In genomic region chr1:203676455-203676854, GRCh38 we compare ENCODE assay signal across 12 cellular contexts. TPM values are rescaled to one million over a fixed set of nuclear protein-coding genes. Genes with fewer than 3 reads are reported as not detected.
DNase-seq lines count a peak whose midpoint lies in the region; ATAC-seq and TF ChIP-seq lines count a peak whose summit lies in the region.
"Had no signal": no experiment of that assay in that cellular context is flagged by ENCODE, and none has a peak within 500 bp of the region (broad histone marks: within the 10 kb centered on the region; RNA-seq: fewer than 3 reads in every experiment).

No MANE protein-coding gene starts in this region.

- H3K4me1 ChIP-seq in thoracic aorta (ENCODE audit: control insufficient read depth in 1 of 2, low read depth in 2 of 2): peaks cover 41 to 60% of the 10 kb centered on the region in 2 donors

- H3K4me3 ChIP-seq in thoracic aorta: no peak overlapping the region
- H3K4me3 ChIP-seq: lung had no signal

- H3K9me3 ChIP-seq in thoracic aorta: no peaks in the 10 kb centered on the region

- no peak for DNase-seq in activated T-cell treated with anti-CD3 and anti-CD28 coated beads, Interleukin-2, amount 50 U/mL, for 24 hours
- DNase-seq in activated T-cell treated with anti-CD3 and anti-CD28 coated beads, Interleukin-2, amount 50 U/mL, for 48 hours: no peak
- no peak for DNase-seq in activated T-helper 1 cell treated with anti-CD3 and anti-CD28 coated beads, Interleukin-12 subunit alpha, Interleukin-12 subunit beta, Interleukin-2, Interleukin-4 antibody, amounts not matched to agents 30 ng/mL and 10 ng/mL and 1 ng/mL, durations not matched to agents 14 hours and 24 hours and 36 hours (ENCODE audit: low spot score)
- peak; percentile 61 for DNase-seq in iPS-NIHi7 (ENCODE audit: extremely low spot score)
- no peak for DNase-seq in thoracic aorta (ENCODE audit: low spot score)
- DNase-seq in nucleus accumbens (lab: John Stamatoyannopoulos, UW): no peak
- DNase-seq in osteocyte (ENCODE audit: extremely low spot score, unreplicated experiment): no peak
- no peak for DNase-seq in mucosa of gallbladder (ENCODE audit: low spot score)
- DNase-seq: foreskin fibroblast, NCI-H187 treated with DMSO at 0.1 percent for 48 hours had no signal

- H3K36me3 Mint-ChIP-seq in activated T-cell treated with anti-CD3 and anti-CD28 coated beads, Interleukin-2, amount 50 U/mL, for 24 hours (ENCODE audit: low read depth): peaks cover 14% of the 10 kb centered on the region
- peaks cover 9% of the 10 kb centered on the region for H3K36me3 Mint-ChIP-seq in activated T-helper 1 cell treated with anti-CD3 and anti-CD28 coated beads, Interleukin-12 subunit alpha, Interleukin-12 subunit beta, Interleukin-2, Interleukin-4 antibody, amounts not matched to agents 30 ng/mL and 10 ng/mL and 1 ng/mL, durations not matched to agents 14 hours and 24 hours and 36 hours (ENCODE audit: low read depth)
- peaks cover 2% of the 10 kb centered on the region for H3K36me3 Mint-ChIP-seq in osteocyte (ENCODE audit: unreplicated experiment)

- peak overlapping the region; percentile 93 for H3K27ac Mint-ChIP-seq in activated T-cell treated with anti-CD3 and anti-CD28 coated beads, Interleukin-2, amount 50 U/mL, for 24 hours
- peak overlapping the region; percentile 97 for H3K27ac Mint-ChIP-seq in activated T-helper 1 cell treated with anti-CD3 and anti-CD28 coated beads, Interleukin-12 subunit alpha, Interleukin-12 subunit beta, Interleukin-2, Interleukin-4 antibody, amounts not matched to agents 30 ng/mL and 10 ng/mL and 1 ng/mL, durations not matched to agents 14 hours and 24 hours and 36 hours
- H3K27ac Mint-ChIP-seq in osteocyte (ENCODE audit: unreplicated experiment): no peak overlapping the region

- intact Hi-C loops in activated T-helper 1 cell treated with anti-CD3 and anti-CD28 coated beads, Interleukin-12 subunit alpha, Interleukin-12 subunit beta, Interleukin-2, Interleukin-4 antibody, amounts not matched to agents 30 ng/mL and 10 ng/mL and 1 ng/mL, durations not matched to agents 14 hours and 24 hours and 36 hours (cut with micrococcal nuclease): no loop called here

- no peaks in the 10 kb centered on the region for H3K9me3 Mint-ChIP-seq in activated T-cell treated with anti-CD3 and anti-CD28 coated beads, Interleukin-2, amount 50 U/mL, for 24 hours
- no peaks in the 10 kb centered on the region for H3K9me3 Mint-ChIP-seq in activated T-helper 1 cell treated with anti-CD3 and anti-CD28 coated beads, Interleukin-12 subunit alpha, Interleukin-12 subunit beta, Interleukin-2, Interleukin-4 antibody, amounts not matched to agents 30 ng/mL and 10 ng/mL and 1 ng/mL, durations not matched to agents 14 hours and 24 hours and 36 hours
- no peaks in the 10 kb centered on the region for H3K9me3 Mint-ChIP-seq in osteocyte (ENCODE audit: unreplicated experiment)
- H3K9me3 Mint-ChIP-seq: IgD-negative memory B cell had no signal

- H3K27me3 ChIP-seq in thoracic aorta (replicated peaks; ENCODE audit: insufficient read depth): no peaks in the 10 kb centered on the region

- H3K4me1 Mint-ChIP-seq in activated T-cell treated with anti-CD3 and anti-CD28 coated beads, Interleukin-2, amount 50 U/mL, for 24 hours (ENCODE audit: low read depth): peaks cover 66% of the 10 kb centered on the region
- H3K4me1 Mint-ChIP-seq in activated T-helper 1 cell treated with anti-CD3 and anti-CD28 coated beads, Interleukin-12 subunit alpha, Interleukin-12 subunit beta, Interleukin-2, Interleukin-4 antibody, amounts not matched to agents 30 ng/mL and 10 ng/mL and 1 ng/mL, durations not matched to agents 14 hours and 24 hours and 36 hours (ENCODE audit: low read depth): peaks cover 57% of the 10 kb centered on the region
- H3K4me1 Mint-ChIP-seq in osteocyte (ENCODE audit: unreplicated experiment): peaks cover 40% of the 10 kb centered on the region

- peak overlapping the region; percentile 13 to 87 for H3K27ac ChIP-seq in thoracic aorta

- TF ChIP-seq CTCF in thoracic aorta (IDR thresholded peaks at IDR 0.05): no peak
- no peak for TF ChIP-seq CTCF in osteocyte (IDR thresholded peaks at IDR 0.05)

- ATAC-seq in thoracic aorta (ENCODE audit: insufficient number of reproducible peaks, low FRiP score, low read depth): no peak

- no peak overlapping the region for H3K4me3 Mint-ChIP-seq in activated T-cell treated with anti-CD3 and anti-CD28 coated beads, Interleukin-2, amount 50 U/mL, for 24 hours
- H3K4me3 Mint-ChIP-seq in activated T-helper 1 cell treated with anti-CD3 and anti-CD28 coated beads, Interleukin-12 subunit alpha, Interleukin-12 subunit beta, Interleukin-2, Interleukin-4 antibody, amounts not matched to agents 30 ng/mL and 10 ng/mL and 1 ng/mL, durations not matched to agents 14 hours and 24 hours and 36 hours: no peak overlapping the region
- H3K4me3 Mint-ChIP-seq in osteocyte (ENCODE audit: unreplicated experiment): no peak overlapping the region

- H3K36me3 ChIP-seq in thoracic aorta: no peaks in the 10 kb centered on the region

- H3K27me3 Mint-ChIP-seq in activated T-cell treated with anti-CD3 and anti-CD28 coated beads, Interleukin-2, amount 50 U/mL, for 24 hours: no peaks in the 10 kb centered on the region
- no peaks in the 10 kb centered on the region for H3K27me3 Mint-ChIP-seq in activated T-helper 1 cell treated with anti-CD3 and anti-CD28 coated beads, Interleukin-12 subunit alpha, Interleukin-12 subunit beta, Interleukin-2, Interleukin-4 antibody, amounts not matched to agents 30 ng/mL and 10 ng/mL and 1 ng/mL, durations not matched to agents 14 hours and 24 hours and 36 hours (ENCODE audit: insufficient read depth)
- H3K27me3 Mint-ChIP-seq in osteocyte (ENCODE audit: unreplicated experiment): no peaks in the 10 kb centered on the region

RNA-seq across cellular contexts. Expression of gene ATP2B4, which starts 49.8 kb away (rescaled TPM):
- total RNA-seq in activated T-helper 1 cell treated with anti-CD3 and anti-CD28 coated beads, Interleukin-12 subunit alpha, Interleukin-12 subunit beta, Interleukin-2, Interleukin-4 antibody, amounts not matched to agents 30 ng/mL and 10 ng/mL and 1 ng/mL, durations not matched to agents 14 hours and 24 hours and 36 hours: 47.4 and 49.8 TPM in 2 replicates
- total RNA-seq in thoracic aorta (100 to 1,000 TPM; 131 to 138 TPM), osteocyte (39.4 and 42.1 TPM in 2 replicates), mucosa of gallbladder (107 TPM)
